In the genomic region with DNA sequence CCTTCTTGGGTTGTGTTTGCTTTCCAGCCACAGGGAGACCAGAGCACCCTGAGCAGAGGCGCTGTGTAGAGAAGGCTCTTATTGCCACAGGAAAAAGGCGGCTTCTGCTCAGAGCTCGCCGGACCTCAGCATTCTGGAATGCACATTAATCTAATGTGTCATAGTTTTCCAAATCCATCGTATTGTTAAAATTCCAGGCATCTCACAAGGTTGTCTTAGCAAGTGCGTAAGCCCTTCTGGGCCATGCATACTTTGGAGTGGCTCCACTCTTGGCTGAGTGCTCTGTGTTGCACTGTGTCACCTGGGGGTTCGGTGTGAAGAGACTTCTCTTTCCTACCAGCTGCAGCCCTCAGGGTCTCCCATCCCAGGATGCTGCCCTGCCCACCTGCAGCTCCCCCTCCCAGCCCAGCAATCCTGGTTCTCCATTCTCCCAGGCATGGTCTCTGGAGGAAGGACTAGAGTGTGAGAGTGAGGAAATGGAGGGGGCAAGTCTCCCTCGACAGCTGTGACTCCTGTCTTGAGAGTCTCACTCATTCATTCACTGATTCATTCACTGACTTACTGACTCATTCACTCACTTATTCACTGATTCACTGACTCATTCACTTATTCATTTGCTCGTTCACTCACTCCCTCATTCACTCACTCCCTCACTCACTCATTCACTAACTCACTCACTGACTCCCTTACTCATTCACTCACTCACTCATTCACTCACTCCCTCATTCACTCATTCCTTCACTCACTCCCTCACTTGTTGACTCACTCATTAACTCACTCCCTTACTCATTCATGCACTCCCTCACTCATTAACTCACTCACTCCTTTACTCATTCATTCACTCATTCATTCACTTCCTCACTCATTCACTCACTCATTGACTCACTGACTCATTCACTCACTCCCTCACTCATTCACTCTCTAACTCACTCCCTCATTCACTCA, we compare ENCODE assay signal across 10 cellular contexts.
A peak's percentile ranks its signal among the peaks of the same experiment; 100 is the strongest.
DNase-seq lines count a peak whose midpoint lies in the region; ATAC-seq and TF ChIP-seq lines count a peak whose summit lies in the region.
"Had no signal": no experiment of that assay in that cellular context is flagged by ENCODE, and none has a peak within 500 bp of the region (broad histone marks: within the 10 kb centered on the region; RNA-seq: fewer than 3 reads in every experiment).

No MANE protein-coding gene starts in this region.

- intact Hi-C loops in activated CD8-positive, alpha-beta T cell treated with anti-CD3 and anti-CD28 coated beads for 36 hours (cut with micrococcal nuclease): no loop called here
- intact Hi-C loops in heart left ventricle (cut with DNase I): no loop called here

- no peaks in the 10 kb centered on the region for H3K9me3 Mint-ChIP-seq in activated CD8-positive, alpha-beta T cell treated with anti-CD3 and anti-CD28 coated beads for 36 hours
- peaks cover 4% of the 10 kb centered on the region for H3K9me3 Mint-ChIP-seq in stimulated activated effector memory CD8-positive, alpha-beta T cell treated with anti-CD3 and anti-CD28 coated beads, Interleukin-12 subunit alpha, Interleukin-12 subunit beta, amount 100 ng/mL, for 72 hours
- H3K9me3 Mint-ChIP-seq: activated B cell treated with CpG ODN at 0.5 μM for 24 hours; naive thymus-derived CD8-positive, alpha-beta T cell had no signal

- H3K27ac ChIP-seq in GM23248 (peak overlapping the region; percentile 71), heart left ventricle (peak overlapping the region in 2 of 12 donors; percentile 46 to 68)

- H3K36me3 Mint-ChIP-seq in activated CD8-positive, alpha-beta T cell treated with anti-CD3 and anti-CD28 coated beads for 36 hours (ENCODE audit: low read depth): no peaks in the 10 kb centered on the region
- H3K36me3 Mint-ChIP-seq in stimulated activated effector memory CD8-positive, alpha-beta T cell treated with anti-CD3 and anti-CD28 coated beads, Interleukin-12 subunit alpha, Interleukin-12 subunit beta, amount 100 ng/mL, for 72 hours: no peaks in the 10 kb centered on the region
- H3K36me3 Mint-ChIP-seq: naive thymus-derived CD8-positive, alpha-beta T cell had no signal

- H3K9me2 ChIP-seq in GM23248 (ENCODE audit: insufficient read depth): no peaks in the 10 kb centered on the region

- no peaks in the 10 kb centered on the region for H3K27me3 ChIP-seq in GM23248 (replicated peaks; ENCODE audit: insufficient read depth)
- H3K27me3 ChIP-seq in heart left ventricle: no peaks in the 10 kb centered on the region

- no peaks in the 10 kb centered on the region for H3K9me3 ChIP-seq in GM23248 (ENCODE audit: low read depth)
- H3K9me3 ChIP-seq in heart left ventricle: no peaks in the 10 kb centered on the region

- 12 to 15% methylated on average over 9 of the region's 9 CpGs for WGBS in GM23248 (ENCODE audit: low coverage in 1 of 2, low lambda C conversion rate in 2 of 2, missing lambda C conversion rate in 2 of 2), 2 experiments
- WGBS in heart left ventricle, 4 donors: 69 to 80% (median 74%) methylated on average over 9 of the region's 9 CpGs

- H3K4me3 ChIP-seq in GM23248 (peak overlapping the region; percentile 57), heart left ventricle (peak overlapping the region in 3 of 12 donors; percentile 3 to 33 (median 23))

- H3F3A ChIP-seq in GM23248 (ENCODE audit: insufficient read depth): peaks cover 34% of the 10 kb centered on the region

- no peaks in the 10 kb centered on the region for H3K79me2 ChIP-seq in GM23248 (ENCODE audit: insufficient read depth)

- H3K4me1 ChIP-seq in GM23248 (ENCODE audit: insufficient read depth): peaks cover 14% of the 10 kb centered on the region
- peaks cover 0 to 2% (median 0%) of the 10 kb centered on the region in 12 donors for H3K4me1 ChIP-seq in heart left ventricle

- H3K4me2 ChIP-seq in GM23248 (ENCODE audit: unreplicated experiment): peak overlapping the region; percentile 76

- ATAC-seq in activated CD8-positive, alpha-beta T cell treated with anti-CD3 and anti-CD28 coated beads for 36 hours: peak; percentile 81
- peak; percentile 24 to 80 (median 54) for ATAC-seq in heart left ventricle
- ATAC-seq in stimulated activated effector memory CD8-positive, alpha-beta T cell treated with anti-CD3 and anti-CD28 coated beads, Interleukin-12 subunit alpha, Interleukin-12 subunit beta, amount 100 ng/mL, for 72 hours: peak; percentile 70
- ATAC-seq: naive thymus-derived CD8-positive, alpha-beta T cell had no signal

- in situ Hi-C loops in GM23248 (cut with MboI): no loop called here

- H3K9ac ChIP-seq in GM23248: peak overlapping the region; percentile 50

- H3K4me3 Mint-ChIP-seq in activated CD8-positive, alpha-beta T cell treated with anti-CD3 and anti-CD28 coated beads for 36 hours: no peak overlapping the region
- no peak overlapping the region for H3K4me3 Mint-ChIP-seq in stimulated activated effector memory CD8-positive, alpha-beta T cell treated with anti-CD3 and anti-CD28 coated beads, Interleukin-12 subunit alpha, Interleukin-12 subunit beta, amount 100 ng/mL, for 72 hours
- H3K4me3 Mint-ChIP-seq: activated B cell treated with CpG ODN at 0.5 μM for 24 hours; naive thymus-derived CD8-positive, alpha-beta T cell had no signal

- H3K27me3 Mint-ChIP-seq in activated CD8-positive, alpha-beta T cell treated with anti-CD3 and anti-CD28 coated beads for 36 hours: no peaks in the 10 kb centered on the region
- H3K27me3 Mint-ChIP-seq: activated B cell treated with CpG ODN at 0.5 μM for 24 hours; naive thymus-derived CD8-positive, alpha-beta T cell had no signal

- no peak for TF ChIP-seq POLR2A in heart left ventricle (IDR thresholded peaks at IDR 0.05)

- DNase-seq in GM23248 (peak; percentile 93), heart left ventricle (no peak), medulla oblongata (ENCODE audit: extremely low spot score) (no peak), NCI-H69 (lab: John Stamatoyannopoulos, UW) (no peak), superior temporal gyrus (ENCODE audit: extremely low spot score) (no peak)
- no peak for DNase-seq in activated CD8-positive, alpha-beta T cell treated with anti-CD3 and anti-CD28 coated beads for 36 hours
- no peak for DNase-seq in stimulated activated effector memory CD8-positive, alpha-beta T cell treated with anti-CD3 and anti-CD28 coated beads, Interleukin-12 subunit alpha, Interleukin-12 subunit beta, amount 100 ng/mL, for 72 hours (ENCODE audit: low spot score in 2 of 2)
- DNase-seq: activated B cell treated with CpG ODN at 0.5 μM for 24 hours, NCI-H2171 had no signal

- POLR2A ChIA-PET in activated CD8-positive, alpha-beta T cell treated with anti-CD3 and anti-CD28 coated beads for 36 hours (lab: Charles Lee): no interaction called here

- no peaks in the 10 kb centered on the region for H4K20me1 ChIP-seq in GM23248 (ENCODE audit: insufficient read depth)

- H3K36me3 ChIP-seq in GM23248 (ENCODE audit: low read depth): peaks cover 7% of the 10 kb centered on the region; the same call in 1 of the 2 replicates
- H3K36me3 ChIP-seq in heart left ventricle: peaks cover 0 to 74% (median 48%) of the 10 kb centered on the region in 9 donors

- peak overlapping the region; percentile 61 for H2AFZ ChIP-seq in GM23248

- no peaks in the 10 kb centered on the region for H3K4me1 Mint-ChIP-seq in activated CD8-positive, alpha-beta T cell treated with anti-CD3 and anti-CD28 coated beads for 36 hours (ENCODE audit: low read depth)
- H3K4me1 Mint-ChIP-seq in stimulated activated effector memory CD8-positive, alpha-beta T cell treated with anti-CD3 and anti-CD28 coated beads, Interleukin-12 subunit alpha, Interleukin-12 subunit beta, amount 100 ng/mL, for 72 hours: peaks cover 13% of the 10 kb centered on the region

- CTCF ChIA-PET in activated CD8-positive, alpha-beta T cell treated with anti-CD3 and anti-CD28 coated beads for 36 hours (lab: Charles Lee): no interaction called here

- no peak for TF ChIP-seq CTCF in activated CD8-positive, alpha-beta T cell treated with anti-CD3 and anti-CD28 coated beads for 36 hours (IDR thresholded peaks at IDR 0.05)
- no peak for TF ChIP-seq CTCF in heart left ventricle (IDR thresholded peaks at IDR 0.05)

- H3K27ac Mint-ChIP-seq in activated CD8-positive, alpha-beta T cell treated with anti-CD3 and anti-CD28 coated beads for 36 hours: no peak overlapping the region
- H3K27ac Mint-ChIP-seq in stimulated activated effector memory CD8-positive, alpha-beta T cell treated with anti-CD3 and anti-CD28 coated beads, Interleukin-12 subunit alpha, Interleukin-12 subunit beta, amount 100 ng/mL, for 72 hours: no peak overlapping the region
- H3K27ac Mint-ChIP-seq: activated B cell treated with CpG ODN at 0.5 μM for 24 hours had no signal
